13 cellular contexts compared by ENCODE assay signal in the genomic region with DNA sequence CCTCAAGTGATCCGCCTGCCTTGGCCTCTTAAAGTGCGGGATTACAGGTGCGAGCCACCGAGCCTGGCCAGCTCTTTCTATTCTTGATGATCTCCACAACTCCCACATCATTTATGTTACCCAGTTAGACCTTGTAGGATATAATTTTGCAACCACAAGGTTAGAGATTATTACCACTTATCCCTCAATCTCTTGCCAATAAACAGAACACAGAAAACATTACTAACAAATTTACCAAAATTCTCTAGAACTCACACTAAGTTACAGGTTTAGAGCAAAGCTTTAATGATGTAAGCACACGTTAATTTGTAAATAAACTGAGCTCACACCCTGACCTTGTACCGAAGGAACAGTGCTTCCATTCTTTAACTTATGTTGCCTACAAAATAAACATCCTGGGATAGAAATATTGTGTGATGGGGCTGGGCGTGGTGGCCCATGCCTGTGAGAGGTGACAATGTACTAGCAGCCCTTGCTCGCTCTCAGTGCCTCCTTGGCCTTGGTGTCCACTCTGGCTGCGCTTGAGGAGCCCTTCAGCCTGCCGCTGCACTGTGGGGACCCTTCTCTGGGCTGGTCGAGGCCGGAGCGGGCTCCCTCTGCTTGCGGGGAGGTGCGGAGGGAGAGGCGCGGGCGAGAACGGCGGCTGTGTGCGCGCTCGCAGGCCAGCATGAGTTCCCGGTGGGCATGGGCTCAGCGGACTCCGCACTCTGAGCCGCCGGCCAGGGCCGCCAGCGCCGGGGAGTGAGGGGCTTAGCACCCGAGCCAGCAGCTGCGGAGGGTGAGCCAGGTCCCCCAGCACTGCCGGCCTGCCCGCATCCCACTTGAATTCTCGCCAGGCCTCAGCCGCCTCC. TPM values are rescaled to one million over a fixed set of nuclear protein-coding genes. Genes with fewer than 3 reads are reported as not detected.
A peak's percentile ranks its signal among the peaks of the same experiment; 100 is the strongest.
DNase-seq lines count a peak whose midpoint lies in the region; ATAC-seq and TF ChIP-seq lines count a peak whose summit lies in the region.
"Had no signal": no experiment of that assay in that cellular context is flagged by ENCODE, and none has a peak within 500 bp of the region (broad histone marks: within the 10 kb centered on the region; RNA-seq: fewer than 3 reads in every experiment).

No MANE protein-coding gene starts in this region.

- no peaks in the 10 kb centered on the region for H3K36me3 ChIP-seq in gastroesophageal sphincter
- H3K36me3 ChIP-seq: BLaER1 had no signal

- peaks cover 10% of the 10 kb centered on the region for H3K27me3 Mint-ChIP-seq in Calu3 (ENCODE audit: unreplicated experiment)
- peaks cover 15% of the 10 kb centered on the region for H3K27me3 Mint-ChIP-seq in stimulated activated memory B cell treated with anti-CD40 and anti-IgM and Interleukin-4, amounts not matched to agents 10 μg/mL and 1 μg/mL and 100 μg/mL, for 72 hours

- no peak overlapping the region for H3K27ac Mint-ChIP-seq in Calu3 (ENCODE audit: unreplicated experiment)
- no peak overlapping the region for H3K27ac Mint-ChIP-seq in stimulated activated memory B cell treated with anti-CD40 and anti-IgM and Interleukin-4, amounts not matched to agents 10 μg/mL and 1 μg/mL and 100 μg/mL, for 72 hours

- peak overlapping the region; percentile 6 to 46 for H3K4me3 ChIP-seq in gastroesophageal sphincter
- peak overlapping the region; percentile 35 for H3K4me3 ChIP-seq in retinal pigment epithelial cell (ENCODE audit: low read length)
- H3K4me3 ChIP-seq: BLaER1 had no signal

- intact Hi-C loops in Calu3 (cut with micrococcal nuclease; ENCODE audit: unreplicated experiment), result no loop called here

- ATAC-seq in gastroesophageal sphincter, result no peak
- ATAC-seq in stimulated activated memory B cell treated with anti-CD40 and anti-IgM and Interleukin-4, amounts not matched to agents 10 μg/mL and 1 μg/mL and 100 μg/mL, for 72 hours, result no peak
- ATAC-seq: activated CD4-positive, CD25-positive, alpha-beta regulatory T cell treated with anti-CD3 and anti-CD28 coated beads, Interleukin-2, amount 50 U/mL, for 24 hours; activated T-cell treated with anti-CD3 and anti-CD28 coated beads, Interleukin-2, amount 50 U/mL, for 4 hours had no signal

- peaks cover 29% of the 10 kb centered on the region for H3K27me3 ChIP-seq in gastroesophageal sphincter
- H3K27me3 ChIP-seq: BLaER1 had no signal

- peaks cover 0 to 13% (median 0%) of the 10 kb centered on the region in 3 donors for H3K4me1 ChIP-seq in gastroesophageal sphincter
- H3K4me1 ChIP-seq: BLaER1 had no signal

- no peak for TF ChIP-seq POLR2A in gastroesophageal sphincter (IDR thresholded peaks at IDR 0.05)

- BruUV-seq in Calu3 (replicated peaks; lab: Mats Ljungman, UMichigan), result no TSS peak

- peak overlapping the region; percentile 56 for H3K4me3 Mint-ChIP-seq in Calu3 (ENCODE audit: low read depth, unreplicated experiment)
- H3K4me3 Mint-ChIP-seq in stimulated activated memory B cell treated with anti-CD40 and anti-IgM and Interleukin-4, amounts not matched to agents 10 μg/mL and 1 μg/mL and 100 μg/mL, for 72 hours, result no peak overlapping the region
- H3K4me3 Mint-ChIP-seq: activated T-cell treated with anti-CD3 and anti-CD28 coated beads, Interleukin-2, amount 50 U/mL, for 4 hours had no signal

- TF ChIP-seq CTCF in Calu3 (IDR thresholded peaks at IDR 0.05; ENCODE audit: unreplicated experiment) (no peak), gastroesophageal sphincter (IDR thresholded peaks at IDR 0.05) (no peak), retinal pigment epithelial cell (conservative IDR thresholded peaks at IDR 0.05; ENCODE audit: low read depth, low read length) (no peak)

- CTCF ChIA-PET in Calu3 (lab: Charles Lee), result interaction anchor here (0.6 kb wide), 1 partner anchor 428 kb away, joined by 6 read pairs; no protein-coding TSS in a partner anchor

- no peak for TF ChIP-seq EP300 in gastroesophageal sphincter (IDR thresholded peaks at IDR 0.05)

- H3K27ac ChIP-seq in gastroesophageal sphincter, result no peak overlapping the region
- H3K27ac ChIP-seq: BLaER1 had no signal

- DNase-seq in Calu3, result peak; percentile 15
- DNase-seq in astrocyte of the hippocampus (ENCODE audit: low read depth, low spot score), result peak; percentile 35
- no peak for DNase-seq in retinal pigment epithelial cell (ENCODE audit: low read depth)
- DNase-seq in activated CD8-positive, alpha-beta memory T cell treated with anti-CD3 and anti-CD28 coated beads, Interleukin-2, amount 50 U/mL, for 48 hours, result no peak
- no peak for DNase-seq in GDM1 (lab: John Stamatoyannopoulos, UW)
- no peak for DNase-seq in islet precursor cell
- DNase-seq: activated T-cell treated with anti-CD3 and anti-CD28 coated beads, Interleukin-2, amount 50 U/mL, for 4 hours; effector CD8-positive, alpha-beta T cell; NCI-H2227 treated with DMSO at 0.1 percent for 48 hours had no signal

- no peaks in the 10 kb centered on the region for H3K9me3 Mint-ChIP-seq in Calu3 (ENCODE audit: low read depth, unreplicated experiment)
- H3K9me3 Mint-ChIP-seq in stimulated activated memory B cell treated with anti-CD40 and anti-IgM and Interleukin-4, amounts not matched to agents 10 μg/mL and 1 μg/mL and 100 μg/mL, for 72 hours, result no peaks in the 10 kb centered on the region
- H3K9me3 Mint-ChIP-seq: activated T-cell treated with anti-CD3 and anti-CD28 coated beads, Interleukin-2, amount 50 U/mL, for 4 hours had no signal

- H3K9me3 ChIP-seq in gastroesophageal sphincter, result peaks cover 0 to 4% (median 0%) of the 10 kb centered on the region in 3 donors

- no peaks in the 10 kb centered on the region for H3K36me3 Mint-ChIP-seq in Calu3 (ENCODE audit: insufficient read depth, unreplicated experiment)
- H3K36me3 Mint-ChIP-seq in stimulated activated memory B cell treated with anti-CD40 and anti-IgM and Interleukin-4, amounts not matched to agents 10 μg/mL and 1 μg/mL and 100 μg/mL, for 72 hours, result no peaks in the 10 kb centered on the region

- 40 to 71% methylated on average over 2 to 4 of the region's 37 CpGs for WGBS in gastroesophageal sphincter (ENCODE audit: low coverage in 1 of 2), 2 donors

- peaks cover 8% of the 10 kb centered on the region for H3K4me1 Mint-ChIP-seq in Calu3 (ENCODE audit: low read depth, unreplicated experiment)
- H3K4me1 Mint-ChIP-seq in stimulated activated memory B cell treated with anti-CD40 and anti-IgM and Interleukin-4, amounts not matched to agents 10 μg/mL and 1 μg/mL and 100 μg/mL, for 72 hours, result no peaks in the 10 kb centered on the region

RNA-seq across cellular contexts. Expression of a gene that starts 42.1 kb away (rescaled TPM):
- total RNA-seq in Calu3 (2022), result 44.3 and 45.4 TPM in 2 replicates
- total RNA-seq in gastroesophageal sphincter, result 10 to 100 TPM; 57.9 to 79.7 (median 63.4) TPM

Comparison
In these comparisons a context has a peak if more than half of its experiments do, and no peak if none do; other contexts are left out.
1. DNase-seq: peak in Calu3 (single experiment) and astrocyte of the hippocampus (single experiment); none in retinal pigment epithelial cell (single experiment), activated CD8-positive, alpha-beta memory T cell treated with anti-CD3 and anti-CD28 coated beads, Interleukin-2, amount 50 U/mL, for 48 hours (single experiment), GDM1 (single experiment) and islet precursor cell (single experiment).